ENCODE assay signal across 8 cellular contexts in the genomic region with DNA sequence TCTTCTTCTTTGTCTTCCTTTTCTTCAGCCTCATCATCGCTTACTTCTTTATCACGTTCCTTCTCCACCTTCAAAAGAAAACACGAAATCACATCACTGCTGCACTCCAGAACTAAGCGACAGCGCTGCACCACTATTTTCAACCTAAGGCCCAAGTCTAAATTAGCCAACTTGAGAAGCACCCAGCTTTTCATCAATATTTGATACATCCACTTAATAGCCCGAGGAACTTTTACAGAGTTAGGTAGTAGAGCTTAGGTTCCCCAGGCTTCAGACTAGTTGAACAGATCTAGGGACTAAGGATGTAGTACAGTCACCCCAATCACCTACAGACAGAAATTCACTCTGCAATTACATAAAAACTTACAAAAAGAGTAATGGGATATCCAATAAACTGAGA. TPM values are rescaled to one million over a fixed set of nuclear protein-coding genes. Genes with fewer than 3 reads are reported as not detected.
A peak's percentile ranks its signal among the peaks of the same experiment; 100 is the strongest.
DNase-seq lines count a peak whose midpoint lies in the region; ATAC-seq and TF ChIP-seq lines count a peak whose summit lies in the region.

No MANE protein-coding gene starts in this region.

- H3K9me3 Mint-ChIP-seq in H9, result no peaks in the 10 kb centered on the region; a peak in 1 of 5 replicates

- H3K4me3 Mint-ChIP-seq in H9 (peak overlapping the region; percentile 95 to 96), T-helper 17 cell (peak overlapping the region; percentile 94)

- WGBS in H9 (ENCODE audit: extremely low coverage, insufficient read length, low lambda C conversion rate), result 100% methylated on average over 5 of the region's 6 CpGs

- intact Hi-C loops in gastrocnemius medialis (cut with DNase I; ENCODE audit: low total_unique reads) (no loop called here), posterior vena cava (cut with DNase I) (no loop called here)

- peak overlapping the region; percentile 70 for H3K4me2 ChIP-seq in H9 (ENCODE audit: insufficient read depth, insufficient read length, low read length)

- H3K9me3 ChIP-seq in H9 (ENCODE audit: control insufficient read depth, low read depth, low read length), result no peaks in the 10 kb centered on the region
- H3K9me3 ChIP-seq in T-helper 17 cell (ENCODE audit: control insufficient read depth, low read length, poor library complexity, severe bottlenecking), result no peaks in the 10 kb centered on the region
- H3K9me3 ChIP-seq in gastrocnemius medialis, result no peaks in the 10 kb centered on the region

- H2BK12ac ChIP-seq in H9 (ENCODE audit: insufficient read length, low read depth, low read length), result no peak overlapping the region

- peaks cover 43 to 52% of the 10 kb centered on the region in 2 experiments for H3K4me1 Mint-ChIP-seq in H9
- H3K4me1 Mint-ChIP-seq in T-helper 17 cell, result peaks cover 59% of the 10 kb centered on the region

- H3K23me2 ChIP-seq in H9 (ENCODE audit: insufficient read length, low read depth, low read length, poor library complexity, severe bottlenecking), result peaks cover 8% of the 10 kb centered on the region

- no peak overlapping the region for H3K9ac ChIP-seq in H9 (ENCODE audit: extremely low read depth, insufficient read length, low read length)

- no peak overlapping the region for H3K27ac ChIP-seq in H9 (ENCODE audit: insufficient read length, low read depth, low read length)
- H3K27ac ChIP-seq in gastrocnemius medialis, result peak overlapping the region in 3 of 4 donors; percentile 96 to 99 (median 99)

- no peak overlapping the region for H3K18ac ChIP-seq in H9 (ENCODE audit: insufficient read length, low read depth, low read length)

- peaks cover 9% of the 10 kb centered on the region; the same call in 1 of the 2 replicates for H3K79me2 ChIP-seq in H9 (ENCODE audit: insufficient read depth, low read length)

- no peak overlapping the region for H2BK5ac ChIP-seq in H9 (ENCODE audit: insufficient read length, low read length)

- no peak overlapping the region for H3K23ac ChIP-seq in H9 (ENCODE audit: insufficient read length, low read depth, low read length)

- no peak overlapping the region for H4K5ac ChIP-seq in H9 (ENCODE audit: insufficient read length, low read depth, low read length)

- no peak for ATAC-seq in T-helper 17 cell
- ATAC-seq in gastrocnemius medialis, result no peak
- ATAC-seq in HG03175 (IDR thresholded peaks at IDR 0.05; ENCODE audit: unreplicated experiment), result no peak
- no peak for ATAC-seq in HG02678 (IDR thresholded peaks at IDR 0.05; ENCODE audit: unreplicated experiment)

- peaks cover 60 to 65% (median 64%) of the 10 kb centered on the region in 3 experiments for H3K36me3 Mint-ChIP-seq in H9 (ENCODE audit: insufficient read depth in 1 of 3, low read depth in 3 of 3)
- H3K36me3 Mint-ChIP-seq in T-helper 17 cell (ENCODE audit: low read depth), result peaks cover 19% of the 10 kb centered on the region

- DNase-seq in H9 (no peak), T-helper 17 cell (no peak), fibroblast of pulmonary artery (ENCODE audit: low read depth) (no peak), gastrocnemius medialis (no peak), T1000 (lab: John Stamatoyannopoulos, UW) (no peak), posterior vena cava (ENCODE audit: low spot score) (no peak)

- no peak for TF ChIP-seq POLR2A in gastrocnemius medialis (IDR thresholded peaks at IDR 0.05)

- H3K27ac Mint-ChIP-seq in H9 (peak overlapping the region in 1 of 3 experiments; percentile 37; a peak in 2 of 7 replicates), T-helper 17 cell (peak overlapping the region; percentile 93)

- no peak overlapping the region for H2AK5ac ChIP-seq in H9 (ENCODE audit: insufficient read length, low read length)

- no peaks in the 10 kb centered on the region for H3K79me1 ChIP-seq in H9 (ENCODE audit: insufficient read depth, low read depth, low read length, poor library complexity, severe bottlenecking)

- no peak overlapping the region for H3K56ac ChIP-seq in H9 (ENCODE audit: insufficient read length, low read depth, low read length)

- H3K4me3 ChIP-seq in fibroblast of pulmonary artery (replicated peaks; ENCODE audit: low read depth, low read length), result peak overlapping the region; percentile 76
- H3K4me3 ChIP-seq in gastrocnemius medialis, result peak overlapping the region in 2 of 4 donors; percentile 31 to 72

- H2AFZ ChIP-seq in H9 (ENCODE audit: low read length), result no peak overlapping the region

- H4K8ac ChIP-seq in H9 (replicated peaks; ENCODE audit: insufficient read length, low read depth, low read length), result no peak overlapping the region

- in situ Hi-C loops in gastrocnemius medialis (cut with MboI; ENCODE audit: low sequenced_read_pairs in 4 of 4), result loop anchor here in 1 of 4 donors (25.0 kb wide), 1 partner anchor 373 kb away; no protein-coding TSS in a partner anchor

- H2BK15ac ChIP-seq in H9 (ENCODE audit: low read depth, low read length), result no peak overlapping the region

- H3K4me1 ChIP-seq in H9 (ENCODE audit: insufficient read depth, low read length), result no peaks in the 10 kb centered on the region
- peaks cover 26 to 48% of the 10 kb centered on the region in 2 donors for H3K4me1 ChIP-seq in gastrocnemius medialis

- H4K91ac ChIP-seq in H9 (ENCODE audit: insufficient read length, low read depth, low read length), result no peak overlapping the region

- H3K14ac ChIP-seq in H9 (ENCODE audit: insufficient read depth, low read length), result no peak overlapping the region

- no peak for TF ChIP-seq CTCF in H9 (conservative IDR thresholded peaks at IDR 0.05)
- TF ChIP-seq CTCF in fibroblast of pulmonary artery (IDR thresholded peaks at IDR 0.05; ENCODE audit: low read length, missing control alignments), result no peak
- no peak for TF ChIP-seq CTCF in gastrocnemius medialis (IDR thresholded peaks at IDR 0.05 in 4 of 5, conservative IDR thresholded peaks at IDR 0.05 in 1 of 5)

- H4K20me1 ChIP-seq in H9 (ENCODE audit: control insufficient read depth, insufficient read depth, insufficient read length), result no peaks in the 10 kb centered on the region

- peaks cover 6 to 59% of the 10 kb centered on the region in 2 donors for H3K36me3 ChIP-seq in gastrocnemius medialis

- H2BK120ac ChIP-seq in H9 (ENCODE audit: low read depth, low read length, poor library complexity, severe bottlenecking), result no peak overlapping the region

- no peaks in the 10 kb centered on the region for H3K27me3 Mint-ChIP-seq in H9 (ENCODE audit: low read depth)
- no peaks in the 10 kb centered on the region for H3K27me3 Mint-ChIP-seq in T-helper 17 cell

- H3K27me3 ChIP-seq in H9 (ENCODE audit: insufficient read depth, low read length) (no peaks in the 10 kb centered on the region), gastrocnemius medialis (no peaks in the 10 kb centered on the region)

- no peak overlapping the region for H2BK20ac ChIP-seq in H9 (ENCODE audit: low read depth, low read length, poor library complexity, severe bottlenecking)

- no peak overlapping the region for H3K4ac ChIP-seq in H9 (ENCODE audit: low read depth, low read length)

- H3T11ph ChIP-seq in H9 (ENCODE audit: low read length), result no peak overlapping the region

RNA-seq across cellular contexts. Expression of a gene that starts 1.9 kb away (rescaled TPM):
- total RNA-seq in H9 (2021) (953 and 955 TPM in 2 replicates), T-helper 17 cell (100 to 1,000 TPM; 514 to 570 TPM), gastrocnemius medialis (100 to 1,000 TPM; 227 to 609 (median 488) TPM), posterior vena cava (100 to 1,000 TPM; 274 to 464 TPM)

RNA-seq across cellular contexts. Expression of a gene that starts 54.8 kb away (rescaled TPM):
- total RNA-seq in H9 (2021) (31.6 and 35.2 TPM in 2 replicates), T-helper 17 cell (10 to 100 TPM; 45.1 to 50.7 TPM), gastrocnemius medialis (10 to 100 TPM; 18.1 to 49.7 (median 21.0) TPM), posterior vena cava (10 to 100 TPM; 27.6 to 28.0 TPM)
